10 cellular contexts compared by ENCODE assay signal in the genomic region with DNA sequence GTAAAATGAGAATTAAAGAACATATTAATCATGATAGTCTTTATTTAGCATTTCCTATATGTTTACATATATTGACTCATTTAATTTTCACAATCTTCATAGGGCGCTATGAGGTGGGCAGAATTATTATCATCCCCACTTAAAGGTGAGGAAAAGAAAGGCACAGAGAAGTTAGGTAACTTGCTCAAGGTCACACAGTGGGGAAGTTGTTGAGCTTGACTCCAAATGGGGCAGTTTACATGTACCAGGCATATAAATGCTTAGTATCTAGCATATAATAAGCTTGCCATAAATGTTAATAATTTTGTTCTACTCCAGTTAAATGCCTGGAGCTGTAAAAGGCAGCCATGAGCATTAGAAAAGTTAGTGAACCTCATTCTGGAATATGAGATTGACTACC. TPM values are rescaled to one million over a fixed set of nuclear protein-coding genes. Genes with fewer than 3 reads are reported as not detected.
A peak's percentile ranks its signal among the peaks of the same experiment; 100 is the strongest.
DNase-seq lines count a peak whose midpoint lies in the region; ATAC-seq and TF ChIP-seq lines count a peak whose summit lies in the region.
"Had no signal": no experiment of that assay in that cellular context is flagged by ENCODE, and none has a peak within 500 bp of the region (broad histone marks: within the 10 kb centered on the region; RNA-seq: fewer than 3 reads in every experiment).

No MANE protein-coding gene starts in this region.

- no peak overlapping the region for H3K27ac ChIP-seq in right cardiac atrium (ENCODE audit: low read length)
- H3K27ac ChIP-seq in right atrium auricular region: no peak overlapping the region

- H3K27me3 ChIP-seq in right cardiac atrium (ENCODE audit: control insufficient read depth, insufficient read depth): no peaks in the 10 kb centered on the region
- H3K27me3 ChIP-seq in right atrium auricular region: no peaks in the 10 kb centered on the region

- peaks cover 20 to 31% of the 10 kb centered on the region in 2 donors for H3K36me3 Mint-ChIP-seq in activated naive CD4-positive, alpha-beta T cell treated with anti-CD3 and anti-CD28 coated beads, Interleukin-2, amount 50 U/mL, for 72 hours
- H3K36me3 Mint-ChIP-seq in immature natural killer cell: peaks cover 3 to 6% (median 6%) of the 10 kb centered on the region in 3 donors

- H3K27me3 Mint-ChIP-seq in immature natural killer cell (ENCODE audit: low read depth in 3 of 3): peaks cover 0 to 12% (median 3%) of the 10 kb centered on the region in 3 donors

- H3K36me3 ChIP-seq in right atrium auricular region: no peaks in the 10 kb centered on the region

- H3K9me3 Mint-ChIP-seq in activated naive CD4-positive, alpha-beta T cell treated with anti-CD3 and anti-CD28 coated beads, Interleukin-2, amount 50 U/mL, for 72 hours: no peaks in the 10 kb centered on the region
- no peaks in the 10 kb centered on the region for H3K9me3 Mint-ChIP-seq in immature natural killer cell

- peaks cover 36 to 38% of the 10 kb centered on the region in 2 donors for H3K4me1 Mint-ChIP-seq in immature natural killer cell

- intact Hi-C loops in right cardiac atrium (cut with DNase I): loop anchor here in 1 of 4 donors (10.0 kb wide), 1 partner anchor 85 kb away; no protein-coding TSS in a partner anchor

- DNase-seq in right cardiac atrium (no peak), right atrium auricular region (ENCODE audit: low spot score) (no peak), immature natural killer cell (no peak), SW480 (ENCODE audit: low spot score) (no peak), H4 (ENCODE audit: low spot score) (no peak)
- no peak for DNase-seq in activated naive CD4-positive, alpha-beta T cell treated with anti-CD3 and anti-CD28 coated beads, Interleukin-2, amount 50 U/mL, for 72 hours (ENCODE audit: low spot score in 2 of 2)
- DNase-seq: NCI-H510A treated with DMSO at 0.1 percent for 48 hours had no signal

- H3K4me1 ChIP-seq in right cardiac atrium (ENCODE audit: control insufficient read depth, insufficient read depth, low read length): no peaks in the 10 kb centered on the region
- H3K4me1 ChIP-seq in right atrium auricular region: no peaks in the 10 kb centered on the region

- H3K27ac Mint-ChIP-seq in activated naive CD4-positive, alpha-beta T cell treated with anti-CD3 and anti-CD28 coated beads, Interleukin-2, amount 50 U/mL, for 72 hours: peak overlapping the region; percentile 74 to 93
- H3K27ac Mint-ChIP-seq in immature natural killer cell: peak overlapping the region in 2 of 6 donors; percentile 30 to 95

- TF ChIP-seq CTCF in right atrium auricular region (IDR thresholded peaks at IDR 0.05): no peak

- ATAC-seq in right cardiac atrium (no peak), GM21576 (IDR thresholded peaks at IDR 0.05; ENCODE audit: unreplicated experiment) (no peak), GM19035 (IDR thresholded peaks at IDR 0.05; ENCODE audit: unreplicated experiment) (no peak)
- no peak for ATAC-seq in activated naive CD4-positive, alpha-beta T cell treated with anti-CD3 and anti-CD28 coated beads, Interleukin-2, amount 50 U/mL, for 72 hours
- ATAC-seq: esophagus mucosa had no signal

- H3K4me3 ChIP-seq in right cardiac atrium (ENCODE audit: low read length) (peak overlapping the region; percentile 80), right atrium auricular region (peak overlapping the region in 1 of 2 donors; percentile 58)

- no peaks in the 10 kb centered on the region for H3K9me3 ChIP-seq in right cardiac atrium (ENCODE audit: control insufficient read depth, low read length)
- H3K9me3 ChIP-seq in right atrium auricular region: no peaks in the 10 kb centered on the region

- peak overlapping the region in 4 of 5 donors; percentile 75 to 83 (median 78) for H3K4me3 Mint-ChIP-seq in immature natural killer cell

- WGBS in right cardiac atrium: 97% methylated on average over 1 of the region's 1 CpG

RNA-seq across cellular contexts. Expression of a gene that starts 1.5 kb away (rescaled TPM):
- total RNA-seq in right cardiac atrium (10 to 100 TPM; 18.8 to 24.0 (median 21.0) TPM), right atrium auricular region (10 to 100 TPM; 39.9 to 58.3 TPM)
- polyA plus RNA-seq in right cardiac atrium (56.3 TPM), immature natural killer cell (10 to 100 TPM; 23.3 to 26.3 (median 23.6) TPM)
- total RNA-seq in activated naive CD4-positive, alpha-beta T cell treated with anti-CD3 and anti-CD28 coated beads, Interleukin-2, amount 50 U/mL, for 72 hours: 1 to 10 TPM; 4.8 to 7.6 TPM
- total RNA-seq in H4 (2014; rRNA removed; shearing (Covaris generic)): 20.4 and 29.7 TPM in 2 replicates

RNA-seq across cellular contexts. Expression of a gene that starts 1.5 kb away (rescaled TPM):
- 10 to 100 TPM; 46.1 to 61.0 (median 57.6) TPM for total RNA-seq in right cardiac atrium
- 95.3 TPM for polyA plus RNA-seq in right cardiac atrium
- under 1 TPM; 0.43 to 0.85 TPM for total RNA-seq in right atrium auricular region
- 10 to 100 TPM; 17.1 to 19.5 TPM for total RNA-seq in activated naive CD4-positive, alpha-beta T cell treated with anti-CD3 and anti-CD28 coated beads, Interleukin-2, amount 50 U/mL, for 72 hours
- 10 to 100 TPM; 28.8 to 55.6 (median 33.0) TPM for polyA plus RNA-seq in immature natural killer cell
- total RNA-seq in H4 (2014; rRNA removed; shearing (Covaris generic)): 4.1 and 4.5 TPM in 2 replicates

RNA-seq across cellular contexts. Expression of a gene that starts 1.9 kb away (rescaled TPM):
- 10 to 100 TPM; 11.7 to 15.0 (median 13.7) TPM for total RNA-seq in right cardiac atrium
- polyA plus RNA-seq in right cardiac atrium: 6.3 TPM
- 1 to 10 TPM; 7.6 to 8.3 TPM for total RNA-seq in right atrium auricular region
- total RNA-seq in activated naive CD4-positive, alpha-beta T cell treated with anti-CD3 and anti-CD28 coated beads, Interleukin-2, amount 50 U/mL, for 72 hours: 10 to 100 TPM; 15.7 to 31.5 TPM
- 10 to 100 TPM; 19.4 to 34.2 (median 24.5) TPM for polyA plus RNA-seq in immature natural killer cell
- 7.5 and 10.2 TPM in 2 replicates for total RNA-seq in H4 (2014; rRNA removed; shearing (Covaris generic))

RNA-seq across cellular contexts. Expression of a gene that starts 42.8 kb away (rescaled TPM):
- 100 to 1,000 TPM; 262 to 345 (median 281) TPM for total RNA-seq in right cardiac atrium
- polyA plus RNA-seq in right cardiac atrium: 384 TPM
- total RNA-seq in right atrium auricular region: 100 to 1,000 TPM; 146 to 178 TPM
- 10 to 100 TPM; 62.2 to 95.1 TPM for total RNA-seq in activated naive CD4-positive, alpha-beta T cell treated with anti-CD3 and anti-CD28 coated beads, Interleukin-2, amount 50 U/mL, for 72 hours
- 100 to 1,000 TPM; 182 to 241 (median 234) TPM for polyA plus RNA-seq in immature natural killer cell
- total RNA-seq in H4 (2014; rRNA removed; shearing (Covaris generic)): 61.2 and 73.0 TPM in 2 replicates

RNA-seq across cellular contexts. Expression of a gene that starts 46.9 kb away (rescaled TPM):
- total RNA-seq in right cardiac atrium: 10 to 100 TPM; 34.7 to 98.8 (median 56.3) TPM
- polyA plus RNA-seq in right cardiac atrium: 72.9 TPM
- total RNA-seq in right atrium auricular region: 10 to 100 TPM; 41.2 to 42.9 TPM
- 1 to 10 TPM; 5.6 to 5.8 TPM for total RNA-seq in activated naive CD4-positive, alpha-beta T cell treated with anti-CD3 and anti-CD28 coated beads, Interleukin-2, amount 50 U/mL, for 72 hours
- polyA plus RNA-seq in immature natural killer cell: 1 to 10 TPM; 1.1 to 3.4 (median 2.7) TPM
- total RNA-seq in H4 (2014; rRNA removed; shearing (Covaris generic)): 2.5 and 2.8 TPM in 2 replicates
